In the genomic region with DNA sequence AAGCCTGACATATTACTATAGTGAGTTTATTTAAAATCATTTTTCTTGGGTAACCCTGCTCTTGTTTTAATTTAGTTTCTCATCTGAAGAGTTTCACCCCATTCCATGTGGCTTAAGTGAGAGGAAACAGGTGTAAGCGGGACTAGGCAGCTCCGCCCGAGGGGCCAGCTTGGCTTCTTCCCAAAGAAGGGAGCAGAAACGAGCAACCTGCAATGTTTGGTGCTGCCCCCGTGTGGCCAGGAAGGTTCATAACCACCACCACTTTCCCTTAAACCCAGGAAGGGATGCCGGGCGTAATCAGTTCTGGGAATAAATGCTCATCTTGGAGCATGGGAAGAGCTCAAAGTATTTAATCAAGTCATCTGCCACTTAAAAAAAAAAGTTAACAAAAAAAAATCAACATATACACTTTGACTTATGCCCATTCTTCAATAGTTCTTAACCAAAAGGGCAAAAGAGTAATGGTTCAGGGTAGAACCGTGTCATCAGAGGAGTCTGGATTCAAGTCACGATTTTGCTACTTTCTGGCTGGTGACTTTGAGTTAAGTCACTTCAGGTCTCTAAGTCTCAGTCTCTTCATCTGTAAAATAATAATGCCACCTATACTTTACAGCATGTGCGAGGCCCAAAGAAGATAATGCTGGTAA, we compare ENCODE assay signal across 1 cellular context.
TF ChIP-seq lines count a peak whose summit lies in the region.

No MANE protein-coding gene starts in this region.

TF ChIP-seq in Ishikawa, 13 proteins besides CTCF, POLR2A, EP300 and RAD21 (continued from another document):
- TF ChIP-seq, protein P1, sequence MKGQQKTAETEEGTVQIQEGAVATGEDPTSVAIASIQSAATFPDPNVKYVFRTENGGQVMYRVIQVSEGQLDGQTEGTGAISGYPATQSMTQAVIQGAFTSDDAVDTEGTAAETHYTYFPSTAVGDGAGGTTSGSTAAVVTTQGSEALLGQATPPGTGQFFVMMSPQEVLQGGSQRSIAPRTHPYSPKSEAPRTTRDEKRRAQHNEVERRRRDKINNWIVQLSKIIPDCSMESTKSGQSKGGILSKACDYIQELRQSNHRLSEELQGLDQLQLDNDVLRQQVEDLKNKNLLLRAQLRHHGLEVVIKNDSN (IDR thresholded peaks at IDR 0.05) = no peak
- TF ChIP-seq, protein P2, sequence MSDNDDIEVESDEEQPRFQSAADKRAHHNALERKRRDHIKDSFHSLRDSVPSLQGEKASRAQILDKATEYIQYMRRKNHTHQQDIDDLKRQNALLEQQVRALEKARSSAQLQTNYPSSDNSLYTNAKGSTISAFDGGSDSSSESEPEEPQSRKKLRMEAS (IDR thresholded peaks at IDR 0.05) = no peak
